9 cellular contexts compared by ENCODE assay signal in genomic region chr20:4038047-4038459, GRCh38. TPM values are rescaled to one million over a fixed set of nuclear protein-coding genes. Genes with fewer than 3 reads are reported as not detected.
DNase-seq lines count a peak whose midpoint lies in the region; ATAC-seq and TF ChIP-seq lines count a peak whose summit lies in the region.
"Had no signal": no experiment of that assay in that cellular context is flagged by ENCODE, and none has a peak within 500 bp of the region (broad histone marks: within the 10 kb centered on the region; RNA-seq: fewer than 3 reads in every experiment).

No MANE protein-coding gene starts in this region.

- peaks cover 34% of the 10 kb centered on the region for H3K4me1 ChIP-seq in OCI-LY3 (ENCODE audit: low read length)

- peak overlapping the region; percentile 77 for H3K9ac ChIP-seq in OCI-LY3 (ENCODE audit: low read length)

- no peak for TF ChIP-seq CTCF in OCI-LY3 (IDR thresholded peaks at IDR 0.05; ENCODE audit: low read depth, low read length)
- TF ChIP-seq CTCF in foreskin fibroblast (IDR thresholded peaks at IDR 0.05; ENCODE audit: low read depth, low read length): no peak

- peak; percentile 91 for ATAC-seq in HG03045 (IDR thresholded peaks at IDR 0.05; ENCODE audit: unreplicated experiment)

- H3K4me3 ChIP-seq in OCI-LY3 (ENCODE audit: low read length) (peak overlapping the region; percentile 71), foreskin fibroblast (ENCODE audit: low read depth in 1 of 2, low read length in 2 of 2) (no peak overlapping the region)
- H3K4me3 ChIP-seq: ovary had no signal

- no peaks in the 10 kb centered on the region for H3K79me2 ChIP-seq in OCI-LY3 (ENCODE audit: low read length)

- H3K9me3 ChIP-seq in OCI-LY3 (ENCODE audit: insufficient read depth, low read length): no peaks in the 10 kb centered on the region
- H3K9me3 ChIP-seq: ovary had no signal

- H2AFZ ChIP-seq in OCI-LY3 (ENCODE audit: low read depth, low read length): peak overlapping the region; percentile 89

- no peaks in the 10 kb centered on the region for H3K36me3 ChIP-seq in OCI-LY3 (replicated peaks; ENCODE audit: low read depth, low read length)
- H3K36me3 ChIP-seq: ovary had no signal

- DNase-seq in NCI-H82 (lab: John Stamatoyannopoulos, UW) (peak; percentile 24), NCI-H82 treated with DMSO at 0.1 percent for 48 hours (lab: John Stamatoyannopoulos, UW; ENCODE audit: unreplicated experiment) (no peak), activated T-cell treated with anti-CD3 and anti-CD28 coated beads for 24 hours (ENCODE audit: low read depth) (peak; percentile 69), foreskin fibroblast (peak; percentile 71 to 88), retina (peak; percentile 19), mesenteric fat pad (ENCODE audit: low spot score) (no peak)

- H4K20me1 ChIP-seq in OCI-LY3 (ENCODE audit: insufficient read depth, low read length): no peaks in the 10 kb centered on the region

- no peaks in the 10 kb centered on the region for H3K27me3 ChIP-seq in OCI-LY3 (ENCODE audit: low read depth, low read length)
- H3K27me3 ChIP-seq: ovary had no signal

- peak overlapping the region; percentile 91 for H3K4me2 ChIP-seq in OCI-LY3 (ENCODE audit: low read length)

- peak overlapping the region; percentile 70 for H3K27ac ChIP-seq in OCI-LY3 (ENCODE audit: low read length)
- H3K27ac ChIP-seq: ovary had no signal

RNA-seq across cellular contexts. Expression of gene RNF24, which starts 22.7 kb away (rescaled TPM):
- 17.3 TPM for total RNA-seq in mesenteric fat pad

Comparison
In these comparisons a context has a peak if more than half of its experiments do, and no peak if none do; other contexts are left out.
1. DNase-seq: peak in NCI-H82 (single experiment), activated T-cell treated with anti-CD3 and anti-CD28 coated beads for 24 hours (single experiment), foreskin fibroblast (2 of 2) and retina (single experiment); none in NCI-H82 treated with DMSO at 0.1 percent for 48 hours (single experiment) and mesenteric fat pad (single experiment).